In genomic region chr13:42412812-42413795, GRCh38 we compare ENCODE assay signal across 13 cellular contexts.
DNase-seq lines count a peak whose midpoint lies in the region; ATAC-seq, FAIRE-seq and TF ChIP-seq lines count a peak whose summit lies in the region.
"Had no signal": no experiment of that assay in that cellular context is flagged by ENCODE, and none has a peak within 500 bp of the region (broad histone marks: within the 10 kb centered on the region; RNA-seq: fewer than 3 reads in every experiment).

No MANE protein-coding gene starts in this region.

- H3K9ac ChIP-seq in GM12878 (ENCODE audit: control insufficient read depth, insufficient read depth, low read length) (peak overlapping the region; percentile 45), kidney (ENCODE audit: low read length in 2 of 2) (no peak overlapping the region)

- H3K4me1 ChIP-seq in GM12878 (ENCODE audit: control insufficient read depth, insufficient read depth, low read length) (peaks cover 46% of the 10 kb centered on the region), lower lobe of right lung (no peaks in the 10 kb centered on the region), transverse colon (no peaks in the 10 kb centered on the region), kidney (ENCODE audit: control insufficient read depth in 1 of 2, insufficient read depth in 1 of 2, low read depth in 1 of 2, low read length in 2 of 2) (no peaks in the 10 kb centered on the region)
- H3K4me1 ChIP-seq: heart left ventricle had no signal

- in situ Hi-C loops in GM12878 (cut with MboI), result no loop called here
- in situ Hi-C loops in transverse colon (cut with MboI; ENCODE audit: low pct_ligation_motif_present in 1 of 4, low pct_unique_long_range_greater_than_20kb in 1 of 4, low sequenced_read_pairs in 3 of 4), result no loop called here

- intact Hi-C loops in GM12878 (cut with micrococcal nuclease; ENCODE audit: unreplicated experiment) (loop anchor here (2.0 kb wide), 2 partner anchors 120 to 136 kb away; no protein-coding TSS in a partner anchor), lower lobe of right lung (cut with DNase I) (no loop called here), transverse colon (cut with DNase I; ENCODE audit: low total_unique reads) (no loop called here), kidney (cut with DNase I) (no loop called here)

- POLR2A ChIA-PET in GM12878 (lab: Charles Lee), result interaction anchor here (0.5 to 1.3 kb wide), 3 partner anchors 36 to 497 kb away, joined by 3 read pairs; no protein-coding TSS in a partner anchor

- TF ChIP-seq EP300 in GM12878 (IDR thresholded peaks at IDR 0.05; ENCODE audit: borderline replicate concordance in 1 of 2, control insufficient read depth in 1 of 2, low read depth in 2 of 2, low read length in 2 of 2) (peak; percentile 93), transverse colon (IDR thresholded peaks at IDR 0.05; ENCODE audit: low read depth) (no peak)

- TF ChIP-seq POLR2A in GM12878 (IDR thresholded peaks at IDR 0.05; ENCODE audit: low read depth, low read length) (no peak), transverse colon (IDR thresholded peaks at IDR 0.05) (no peak)

- RAD21 ChIA-PET in GM12878 (lab: Charles Lee; ENCODE audit: unreplicated experiment), result interaction anchor here (0.7 to 7.5 kb wide), 12 partner anchors 9 to 157 kb away, joined by 3 to 76 read pairs (median 3); no protein-coding TSS in a partner anchor

- H3K27ac ChIP-seq in GM12878 (ENCODE audit: control insufficient read depth, insufficient read depth) (peak overlapping the region; percentile 96), lower lobe of right lung (no peak overlapping the region), transverse colon (no peak overlapping the region), kidney (ENCODE audit: low read depth in 2 of 2, low read length in 2 of 2) (no peak overlapping the region)
- H3K27ac ChIP-seq: heart left ventricle, skin epidermis had no signal

- 35% methylated on average over 8 of the region's 8 CpGs for WGBS in GM12878 (ENCODE audit: insufficient coverage, insufficient replicate concordance, low lambda C conversion rate, missing lambda C conversion rate)
- 81 to 87% methylated on average over 3 to 8 of the region's 8 CpGs for WGBS in transverse colon (ENCODE audit: low coverage in 1 of 2), 2 donors

- ATAC-seq in GM19438 (IDR thresholded peaks at IDR 0.05; ENCODE audit: low read depth, unreplicated experiment), result peak; percentile 49
- ATAC-seq in HG02885 (IDR thresholded peaks at IDR 0.05; ENCODE audit: poor library complexity, unreplicated experiment), result peak; percentile 65
- ATAC-seq in GM12878, result peak; percentile 83
- no peak for ATAC-seq in lower lobe of right lung
- ATAC-seq: heart left ventricle, left ventricle myocardium superior had no signal

- TF ChIP-seq CTCF in GM12865 (IDR thresholded peaks at IDR 0.05; ENCODE audit: insufficient read depth, low read depth, low read length, missing control alignments) (no peak), GM12878 (IDR thresholded peaks at IDR 0.05 in 2 of 3, conservative IDR thresholded peaks at IDR 0.05 in 1 of 3; ENCODE audit: control insufficient read depth in 2 of 3, extremely low read depth in 1 of 3, insufficient read depth in 1 of 3, low read depth in 3 of 3, low read length in 3 of 3) (no peak), lower lobe of right lung (IDR thresholded peaks at IDR 0.05) (no peak), transverse colon (IDR thresholded peaks at IDR 0.05) (no peak), kidney (IDR thresholded peaks at IDR 0.05; ENCODE audit: borderline replicate concordance, extremely low read depth, insufficient read depth) (no peak)

- SMC1A ChIA-PET in GM12878 (lab: Charles Lee; ENCODE audit: uncharacterized antibody, unreplicated experiment), result interaction anchor here (0.8 to 11.0 kb wide), 21 partner anchors 11 to 155 kb away, joined by 3 to 210 read pairs (median 3); no protein-coding TSS in a partner anchor

- H3K36me3 ChIP-seq in GM12878 (ENCODE audit: control insufficient read depth in 2 of 2, insufficient read depth in 2 of 2, low read length in 1 of 2) (no peaks in the 10 kb centered on the region), lower lobe of right lung (no peaks in the 10 kb centered on the region), transverse colon (no peaks in the 10 kb centered on the region), kidney (ENCODE audit: control insufficient read depth in 1 of 2, insufficient read depth in 2 of 2, low read length in 2 of 2) (no peaks in the 10 kb centered on the region)
- H3K36me3 ChIP-seq: heart left ventricle had no signal

- peak overlapping the region; percentile 33; the same call in 1 of the 2 replicates for H3K4me3 ChIP-seq in GM12865 (ENCODE audit: low read depth, low read length)
- no peak overlapping the region for H3K4me3 ChIP-seq in GM12878
- H3K4me3 ChIP-seq in lower lobe of right lung, result no peak overlapping the region
- H3K4me3 ChIP-seq in transverse colon, result no peak overlapping the region
- no peak overlapping the region for H3K4me3 ChIP-seq in kidney (ENCODE audit: low read length in 2 of 2)
- H3K4me3 ChIP-seq: heart left ventricle, skin epidermis had no signal

- peak; percentile 77 for DNase-seq in GM12865 (ENCODE audit: low read depth)
- DNase-seq in GM12878 (ENCODE audit: low read depth, low spot score), result peak; percentile 72
- DNase-seq in lower lobe of right lung, result no peak
- no peak for DNase-seq in transverse colon
- no peak for DNase-seq in kidney glomerular epithelial cell (lab: John Stamatoyannopoulos, UW)
- DNase-seq in kidney, result no peak
- DNase-seq: DND-41, heart left ventricle, HFFc6, left ventricle myocardium superior had no signal

- no peaks in the 10 kb centered on the region; the same call in 1 of the 2 replicates for H3K79me2 ChIP-seq in GM12878 (ENCODE audit: control insufficient read depth, insufficient read depth, low read length)

- H4K20me1 ChIP-seq in GM12878 (ENCODE audit: control insufficient read depth, insufficient read depth), result no peaks in the 10 kb centered on the region

- peak overlapping the region; percentile 16 for H2AFZ ChIP-seq in GM12878 (ENCODE audit: control insufficient read depth, low read depth, low read length)

- CTCF ChIA-PET in GM12878 (lab: Yijun Ruan, JAX), result interaction anchor here (0.7 to 2.1 kb wide), 7 partner anchors 9 to 65 kb away, joined by 3 to 7 read pairs (median 5); no protein-coding TSS in a partner anchor

- BruUV-seq in GM12878 (replicated peaks; lab: Mats Ljungman, UMichigan), result no TSS peak

- FAIRE-seq in GM12878 (lab: Jason Lieb, UNC), result no peak
- no peak for FAIRE-seq in kidney (lab: Jason Lieb, UNC)

- H3K9me3 ChIP-seq in GM12878 (replicated peaks; ENCODE audit: control insufficient read depth, insufficient read depth, low read length) (peaks cover 5% of the 10 kb centered on the region), lower lobe of right lung (no peaks in the 10 kb centered on the region), transverse colon (no peaks in the 10 kb centered on the region), kidney (ENCODE audit: control insufficient read depth in 1 of 2, low read length in 2 of 2) (no peaks in the 10 kb centered on the region)
- H3K9me3 ChIP-seq: heart left ventricle had no signal

- TF ChIP-seq RAD21 in GM12878 (IDR thresholded peaks at IDR 0.05; ENCODE audit: insufficient read depth, low read depth, low read length), result no peak

- H3K4me2 ChIP-seq in GM12878 (ENCODE audit: control insufficient read depth, insufficient read depth), result peak overlapping the region; percentile 89

- no peaks in the 10 kb centered on the region for H3K27me3 ChIP-seq in GM12878 (replicated peaks in 1 of 2; ENCODE audit: control insufficient read depth in 2 of 2, insufficient read depth in 2 of 2, low read length in 1 of 2)
- H3K27me3 ChIP-seq in lower lobe of right lung (ENCODE audit: low read depth), result no peaks in the 10 kb centered on the region
- H3K27me3 ChIP-seq in transverse colon, result no peaks in the 10 kb centered on the region
- H3K27me3 ChIP-seq: heart left ventricle had no signal

TF ChIP-seq in GM12878, 131 proteins besides CTCF, POLR2A, EP300 and RAD21 (continues in another document):
- TF ChIP-seq IKZF2 (IDR thresholded peaks at IDR 0.05) (peak; percentile 62 to 78), TCF7 (IDR thresholded peaks at IDR 0.05; ENCODE audit: borderline replicate concordance) (peak; percentile 66), SIX5 (IDR thresholded peaks at IDR 0.05; ENCODE audit: low read depth, low read length, severe bottlenecking) (no peak), CBX3 (IDR thresholded peaks at IDR 0.05; ENCODE audit: borderline replicate concordance, low read depth) (no peak), NBN (IDR thresholded peaks at IDR 0.05) (no peak), CREM (IDR thresholded peaks at IDR 0.05; ENCODE audit: low read depth) (peak; percentile 83), YBX1 (IDR thresholded peaks at IDR 0.05) (no peak), SREBF2 (IDR thresholded peaks at IDR 0.05; ENCODE audit: low read length) (no peak), ZNF687 (IDR thresholded peaks at IDR 0.05) (0 out of 2 replicates have a peak, but pooled peaks have one; percentile 33), RELA (IDR thresholded peaks at IDR 0.05; ENCODE audit: borderline replicate concordance, partially characterized antibody) (peak; percentile 74)

Comparison
In these comparisons a context has a peak if more than half of its experiments do, and no peak if none do; other contexts are left out.
1. DNase-seq: peak in GM12865 (single experiment) and GM12878 (single experiment); none in lower lobe of right lung (single experiment), transverse colon (single experiment), kidney glomerular epithelial cell (single experiment) and kidney (single experiment).
2. ATAC-seq: peak in GM19438 (single experiment), HG02885 (single experiment) and GM12878 (single experiment); none in lower lobe of right lung (0 of 2).